In genomic region chr2:113240150-113240914, GRCh38 we compare ENCODE assay signal across 8 cellular contexts. TPM values are rescaled to one million over a fixed set of nuclear protein-coding genes. Genes with fewer than 3 reads are reported as not detected.
DNase-seq lines count a peak whose midpoint lies in the region; ATAC-seq, FAIRE-seq and TF ChIP-seq lines count a peak whose summit lies in the region.
"Had no signal": no experiment of that assay in that cellular context is flagged by ENCODE, and none has a peak within 500 bp of the region (broad histone marks: within the 10 kb centered on the region; RNA-seq: fewer than 3 reads in every experiment).

No MANE protein-coding gene starts in this region.

- no peak overlapping the region for H3K4me3 Mint-ChIP-seq in memory B cell

- TF ChIP-seq CTCF in colonic mucosa (IDR thresholded peaks at IDR 0.05) (no peak), uterus (IDR thresholded peaks at IDR 0.05) (no peak)

- peak overlapping the region; percentile 14 for H3K27ac Mint-ChIP-seq in memory B cell

- no peaks in the 10 kb centered on the region for H3K9me3 ChIP-seq in colonic mucosa
- no peaks in the 10 kb centered on the region for H3K9me3 ChIP-seq in uterus

- no peaks in the 10 kb centered on the region for H3K9me3 Mint-ChIP-seq in memory B cell

- H3K4me3 ChIP-seq in colonic mucosa = no peak overlapping the region
- no peak overlapping the region for H3K4me3 ChIP-seq in uterus

- H3K27ac ChIP-seq in colonic mucosa = peak overlapping the region; percentile 27
- H3K27ac ChIP-seq in uterus = peak overlapping the region; percentile 59 to 72

- TF ChIP-seq POLR2A in H54 (IDR thresholded peaks at IDR 0.05; ENCODE audit: low read depth, low read length) (no peak), uterus (IDR thresholded peaks at IDR 0.05) (no peak)

- peaks cover 21% of the 10 kb centered on the region for H3K4me1 Mint-ChIP-seq in memory B cell

- H3K4me1 ChIP-seq in colonic mucosa (no peaks in the 10 kb centered on the region), uterus (peaks cover 0 to 4% of the 10 kb centered on the region in 2 donors)

- DNase-seq in H54 (ENCODE audit: insufficient read length, low spot score) = peak; percentile 84
- peak; percentile 53 for DNase-seq in NCI-H524 treated with DMSO at 0.1 percent for 48 hours (lab: John Stamatoyannopoulos, UW)
- DNase-seq in colonic mucosa = peak; percentile 66
- DNase-seq in memory B cell (ENCODE audit: low spot score in 2 of 2) = no peak
- peak; percentile 73 for DNase-seq in uterus
- no peak for DNase-seq in NCI-H1930 (lab: John Stamatoyannopoulos, UW)

- H3K36me3 Mint-ChIP-seq in memory B cell = peaks cover 2% of the 10 kb centered on the region

- no peak overlapping the region for H3K9ac ChIP-seq in colonic mucosa (ENCODE audit: low read depth in 2 of 2, low read length in 2 of 2)

- intact Hi-C loops in colonic mucosa (cut with DNase I) = no loop called here
- intact Hi-C loops in uterus (cut with DNase I; ENCODE audit: low total_unique reads) = loop anchor here (10.0 kb wide), 1 partner anchor 154 kb away; no protein-coding TSS in a partner anchor

- H3K27me3 Mint-ChIP-seq in memory B cell = peaks cover 3% of the 10 kb centered on the region

- H3K27me3 ChIP-seq in colonic mucosa = no peaks in the 10 kb centered on the region
- no peaks in the 10 kb centered on the region for H3K27me3 ChIP-seq in uterus

- no peak for FAIRE-seq in H54 (lab: Jason Lieb, UNC)
- FAIRE-seq: TTC549 had no signal

- ATAC-seq in memory B cell (ENCODE audit: low read depth) (no peak), HG02623 (IDR thresholded peaks at IDR 0.05; ENCODE audit: unreplicated experiment) (no peak)

- H3K36me3 ChIP-seq in colonic mucosa (no peaks in the 10 kb centered on the region), uterus (no peaks in the 10 kb centered on the region)

RNA-seq across cellular contexts. Expression of gene PAX8, which starts 38.4 kb away (rescaled TPM):
- total RNA-seq in colonic mucosa = 1 to 10 TPM; 1.1 to 1.9 TPM
- 10 to 100 TPM in 1 of 4 donors, 1 to 10 TPM in 3; 2.8 to 23.9 (median 6.0) TPM for total RNA-seq in uterus

Comparison
In these comparisons a context has a peak if more than half of its experiments do, and no peak if none do; other contexts are left out.
1. DNase-seq: peak in H54 (single experiment), NCI-H524 treated with DMSO at 0.1 percent for 48 hours (single experiment), colonic mucosa (single experiment) and uterus (2 of 2); none in memory B cell (0 of 2) and NCI-H1930 (0 of 2).